ENCODE assay signal across 9 cellular contexts in the genomic region with DNA sequence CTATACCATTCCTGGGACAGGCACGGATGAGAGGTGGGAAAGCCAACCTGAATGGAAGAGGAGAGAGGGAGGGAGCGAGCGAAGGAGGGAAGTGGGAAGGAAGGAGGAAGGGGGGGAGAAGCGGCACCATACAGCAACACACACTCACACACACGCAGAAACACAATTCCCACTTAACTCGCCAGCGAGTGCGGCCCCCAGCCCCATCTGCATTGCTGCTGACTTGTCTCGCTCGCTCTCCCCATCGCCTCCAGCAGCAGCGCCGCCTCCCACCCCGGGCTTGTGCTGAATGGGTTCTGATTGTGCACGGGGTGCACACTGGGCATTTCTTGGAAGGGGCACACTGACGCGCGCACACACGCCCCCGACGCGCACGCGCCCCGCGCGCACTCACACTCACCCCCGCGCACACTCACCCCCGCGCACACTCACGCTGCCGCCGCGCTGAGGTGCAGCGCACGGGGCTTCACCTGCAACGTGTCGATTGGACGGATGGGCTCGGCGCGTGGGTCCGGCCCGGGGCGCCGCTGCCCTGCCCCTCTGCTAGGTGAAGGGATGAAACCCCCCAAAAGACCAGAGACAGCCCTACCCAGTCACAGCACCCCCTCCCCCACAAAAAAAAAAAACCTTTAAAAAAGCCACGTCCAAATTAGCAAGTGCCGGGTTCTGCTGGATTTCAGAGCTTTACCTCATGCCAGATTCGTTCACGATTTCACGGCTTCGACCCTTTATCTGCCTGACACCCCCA. TPM values are rescaled to one million over a fixed set of nuclear protein-coding genes. Genes with fewer than 3 reads are reported as not detected.
DNase-seq lines count a peak whose midpoint lies in the region; ATAC-seq and TF ChIP-seq lines count a peak whose summit lies in the region.
"Had no signal": no experiment of that assay in that cellular context is flagged by ENCODE, and none has a peak within 500 bp of the region (broad histone marks: within the 10 kb centered on the region; RNA-seq: fewer than 3 reads in every experiment).

No MANE protein-coding gene starts in this region.

- H3K36me3 ChIP-seq in parathyroid adenoma (ENCODE audit: control insufficient read depth, insufficient read depth, low read length): no peaks in the 10 kb centered on the region
- H3K36me3 ChIP-seq in CD8-positive, alpha-beta memory T cell (ENCODE audit: insufficient read depth, low read length): no peaks in the 10 kb centered on the region

- H3K9ac ChIP-seq in parathyroid adenoma: no peak overlapping the region

- no TSS peak for BruUV-seq in Calu3 (replicated peaks; lab: Mats Ljungman, UMichigan)

- ATAC-seq in GM18517 (IDR thresholded peaks at IDR 0.05; ENCODE audit: unreplicated experiment): no peak

- no peak for TF ChIP-seq CTCF in Calu3 (IDR thresholded peaks at IDR 0.05; ENCODE audit: unreplicated experiment)
- TF ChIP-seq CTCF in glutamatergic neuron (IDR thresholded peaks at IDR 0.05; ENCODE audit: partially characterized antibody, unreplicated experiment): no peak
- no peak for TF ChIP-seq CTCF in parathyroid adenoma (IDR thresholded peaks at IDR 0.05)
- TF ChIP-seq CTCF in GM20000 (IDR thresholded peaks at IDR 0.05; ENCODE audit: extremely low read depth, missing control alignments): no peak

- no peaks in the 10 kb centered on the region for H3K9me3 ChIP-seq in parathyroid adenoma (ENCODE audit: control insufficient read depth, low read length)
- H3K9me3 ChIP-seq in CD8-positive, alpha-beta memory T cell (ENCODE audit: low read length): no peaks in the 10 kb centered on the region

- H2AFZ ChIP-seq in parathyroid adenoma: peak overlapping the region; percentile 28

- H3K27ac ChIP-seq in parathyroid adenoma: no peak overlapping the region
- no peak overlapping the region for H3K27ac ChIP-seq in CD8-positive, alpha-beta memory T cell (ENCODE audit: low read depth, low read length)

- DNase-seq in Calu3: peak; percentile 15
- DNase-seq in NCI-H2227 (lab: John Stamatoyannopoulos, UW; ENCODE audit: unreplicated experiment): peak; percentile 55
- DNase-seq in glutamatergic neuron: peak; percentile 67
- DNase-seq in CD8-positive, alpha-beta memory T cell: no peak
- no peak for DNase-seq in GM20000 (ENCODE audit: low spot score)
- DNase-seq in SKM-1 (lab: John Stamatoyannopoulos, UW; ENCODE audit: unreplicated experiment): no peak
- DNase-seq: activated T-cell treated with anti-CD3 and anti-CD28 coated beads, Interleukin-2, amount 50 U/mL, for 1 hour had no signal

- no peaks in the 10 kb centered on the region for H3K79me2 ChIP-seq in parathyroid adenoma

- no peak overlapping the region for H3K27ac Mint-ChIP-seq in Calu3 (ENCODE audit: unreplicated experiment)
- peak overlapping the region; percentile 2 for H3K27ac Mint-ChIP-seq in glutamatergic neuron (ENCODE audit: unreplicated experiment)
- no peak overlapping the region for H3K27ac Mint-ChIP-seq in CD8-positive, alpha-beta memory T cell

- peaks cover 92% of the 10 kb centered on the region for H3K27me3 Mint-ChIP-seq in Calu3 (ENCODE audit: unreplicated experiment)
- H3K27me3 Mint-ChIP-seq in glutamatergic neuron (ENCODE audit: unreplicated experiment): peaks cover 20% of the 10 kb centered on the region
- H3K27me3 Mint-ChIP-seq in CD8-positive, alpha-beta memory T cell: peaks cover 44 to 75% of the 10 kb centered on the region in 2 donors

- H3K9me3 Mint-ChIP-seq in Calu3 (ENCODE audit: low read depth, unreplicated experiment): no peaks in the 10 kb centered on the region
- H3K9me3 Mint-ChIP-seq in glutamatergic neuron (ENCODE audit: unreplicated experiment): peaks cover 7% of the 10 kb centered on the region
- H3K9me3 Mint-ChIP-seq in CD8-positive, alpha-beta memory T cell: peaks cover 0 to 5% (median 3%) of the 10 kb centered on the region in 5 donors

- H3K4me3 ChIP-seq in parathyroid adenoma (ENCODE audit: low read depth, low read length): peak overlapping the region; percentile 18
- no peak overlapping the region for H3K4me3 ChIP-seq in CD8-positive, alpha-beta memory T cell (ENCODE audit: low read length)

- no peaks in the 10 kb centered on the region for H3K4me1 ChIP-seq in parathyroid adenoma
- no peaks in the 10 kb centered on the region for H3K4me1 ChIP-seq in CD8-positive, alpha-beta memory T cell (ENCODE audit: insufficient read depth, low read length)

- CTCF ChIA-PET in Calu3 (lab: Charles Lee): no interaction called here
- CTCF ChIA-PET in CD8-positive, alpha-beta memory T cell (lab: Charles Lee): no interaction called here

- H3K36me3 Mint-ChIP-seq in Calu3 (ENCODE audit: insufficient read depth, unreplicated experiment): peaks cover 7% of the 10 kb centered on the region
- H3K36me3 Mint-ChIP-seq in glutamatergic neuron (ENCODE audit: unreplicated experiment): no peaks in the 10 kb centered on the region
- no peaks in the 10 kb centered on the region for H3K36me3 Mint-ChIP-seq in CD8-positive, alpha-beta memory T cell

- POLR2A ChIA-PET in CD8-positive, alpha-beta memory T cell (lab: Charles Lee): no interaction called here

- intact Hi-C loops in Calu3 (cut with micrococcal nuclease; ENCODE audit: unreplicated experiment): no loop called here

- H3K27me3 ChIP-seq in parathyroid adenoma (ENCODE audit: control insufficient read depth, insufficient read depth, low read length): peaks cover 4% of the 10 kb centered on the region
- H3K27me3 ChIP-seq in CD8-positive, alpha-beta memory T cell (ENCODE audit: insufficient read depth, low read length, poor library complexity, severe bottlenecking): no peaks in the 10 kb centered on the region

- H3K4me1 Mint-ChIP-seq in Calu3 (ENCODE audit: low read depth, unreplicated experiment): peaks cover 9% of the 10 kb centered on the region
- peaks cover 5% of the 10 kb centered on the region for H3K4me1 Mint-ChIP-seq in glutamatergic neuron (ENCODE audit: low read depth, unreplicated experiment)
- H3K4me1 Mint-ChIP-seq in CD8-positive, alpha-beta memory T cell: peaks cover 8 to 13% (median 12%) of the 10 kb centered on the region in 3 donors

- H3K4me3 Mint-ChIP-seq in Calu3 (ENCODE audit: low read depth, unreplicated experiment) (peak overlapping the region; percentile 77), glutamatergic neuron (ENCODE audit: unreplicated experiment) (peak overlapping the region; percentile 92)
- H3K4me3 Mint-ChIP-seq in CD8-positive, alpha-beta memory T cell: peak overlapping the region in 3 of 7 donors; percentile 5 to 32 (median 18)

- peak overlapping the region; percentile 42 for H3K4me2 ChIP-seq in parathyroid adenoma (ENCODE audit: low read length)

RNA-seq across cellular contexts. Expression of a gene that starts 0.7 kb away (rescaled TPM):
- total RNA-seq in Calu3 (2022) (0.05 TPM in 2 replicates), glutamatergic neuron (ENCODE audit: unreplicated experiment) (0.02 TPM)
- not detected for total RNA-seq in CD8-positive, alpha-beta memory T cell
- not detected for polyA plus RNA-seq in CD8-positive, alpha-beta memory T cell

Comparison
In these comparisons a context has a peak if more than half of its experiments do, and no peak if none do; other contexts are left out.
1. DNase-seq: peak in Calu3 (single experiment), NCI-H2227 (single experiment) and glutamatergic neuron (single experiment); none in CD8-positive, alpha-beta memory T cell (0 of 5), GM20000 (single experiment) and SKM-1 (single experiment).